In the genomic region with DNA sequence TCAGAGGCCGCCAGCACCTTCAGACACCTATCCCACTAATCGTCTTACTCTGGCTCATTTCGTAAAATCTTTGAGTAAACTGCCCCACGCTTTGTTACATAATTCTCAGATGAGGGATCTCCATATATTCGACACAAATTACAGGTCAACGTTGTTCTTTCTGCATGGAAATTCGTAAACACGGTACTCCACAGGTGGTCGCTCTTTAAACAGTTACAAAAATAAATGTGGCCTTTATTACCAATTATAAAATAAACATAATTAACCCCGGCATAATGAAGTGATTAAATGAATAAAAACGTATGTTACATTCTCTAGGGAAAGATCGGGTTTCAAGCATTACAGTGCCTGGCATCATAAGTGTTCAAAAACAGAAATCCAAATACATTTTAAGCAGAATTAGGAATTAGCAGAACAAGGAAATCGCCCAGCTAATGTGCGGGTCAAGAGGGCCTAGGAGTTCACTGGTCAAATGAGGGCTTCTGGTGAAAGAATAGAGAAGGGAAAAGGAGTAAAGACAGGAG, we compare ENCODE assay signal across 8 cellular contexts. TPM values are rescaled to one million over a fixed set of nuclear protein-coding genes. Genes with fewer than 3 reads are reported as not detected.
DNase-seq lines count a peak whose midpoint lies in the region; ATAC-seq, FAIRE-seq and TF ChIP-seq lines count a peak whose summit lies in the region.

No MANE protein-coding gene starts in this region.

- H3K9me3 ChIP-seq in right cardiac atrium (ENCODE audit: control insufficient read depth, low read length), result no peaks in the 10 kb centered on the region
- no peaks in the 10 kb centered on the region for H3K9me3 ChIP-seq in spleen

- FAIRE-seq in HTR-8/SVneo (lab: Jason Lieb, UNC), result no peak

- TF ChIP-seq CTCF in WI38 (IDR thresholded peaks at IDR 0.05; ENCODE audit: low read depth, low read length) (no peak), spleen (IDR thresholded peaks at IDR 0.05 in 8 of 11, conservative IDR thresholded peaks at IDR 0.05 in 3 of 11) (no peak)

- H3K4me1 ChIP-seq in right cardiac atrium (ENCODE audit: control insufficient read depth, insufficient read depth, low read length) (peaks cover 9% of the 10 kb centered on the region), spleen (peaks cover 15 to 49% (median 38%) of the 10 kb centered on the region in 6 donors)

- peak; percentile 9 for DNase-seq in DMS53 (lab: John Stamatoyannopoulos, UW)
- DNase-seq in DMS53 treated with DMSO at 0.1 percent for 48 hours (lab: John Stamatoyannopoulos, UW; ENCODE audit: unreplicated experiment), result no peak
- DNase-seq in right cardiac atrium, result no peak
- no peak for DNase-seq in spleen
- no peak for DNase-seq in NOMO-1 treated with dmso at 0.1 percent for 144 hours (lab: John Stamatoyannopoulos, UW; ENCODE audit: unreplicated experiment)
- DNase-seq in HTR-8/SVneo (ENCODE audit: insufficient read length, low spot score), result no peak

- intact Hi-C loops in right cardiac atrium (cut with DNase I), result no loop called here
- intact Hi-C loops in spleen (cut with DNase I; ENCODE audit: low total_unique reads), result no loop called here

- H3K27ac ChIP-seq in right cardiac atrium (ENCODE audit: low read length) (peak overlapping the region; percentile 13), spleen (peak overlapping the region; percentile 96 to 100 (median 99))

- WGBS in right cardiac atrium, result 26% methylated on average over 14 of the region's 14 CpGs
- WGBS in spleen, 5 donors, result 23 to 26% (median 24%) methylated on average over 14 of the region's 14 CpGs

- peaks cover 0 to 59% (median 44%) of the 10 kb centered on the region in 6 donors for H3K36me3 ChIP-seq in spleen

- no peaks in the 10 kb centered on the region for H3K27me3 ChIP-seq in right cardiac atrium (ENCODE audit: control insufficient read depth, insufficient read depth)
- H3K27me3 ChIP-seq in spleen (replicated peaks in 1 of 7), result no peaks in the 10 kb centered on the region

- H3K4me3 ChIP-seq in WI38 (ENCODE audit: low read depth, low read length), result peak overlapping the region; percentile 77
- peak overlapping the region; percentile 72 for H3K4me3 ChIP-seq in right cardiac atrium (ENCODE audit: low read length)
- H3K4me3 ChIP-seq in spleen, result peak overlapping the region; percentile 86 to 96 (median 92)

- no peak for ATAC-seq in right cardiac atrium
- ATAC-seq in GM19397 (IDR thresholded peaks at IDR 0.05; ENCODE audit: unreplicated experiment), result no peak

- TF ChIP-seq POLR2A in spleen (IDR thresholded peaks at IDR 0.05), result no peak

RNA-seq across cellular contexts. Expression of a gene that starts 0.9 kb away (rescaled TPM):
- total RNA-seq in right cardiac atrium (10 to 100 TPM; 39.2 to 50.0 (median 46.2) TPM), spleen (10 to 100 TPM; 30.9 to 48.4 (median 42.9) TPM)
- polyA plus RNA-seq in right cardiac atrium (28.2 TPM), spleen (10 to 100 TPM; 11.4 to 21.3 (median 12.2) TPM)

RNA-seq across cellular contexts. Expression of a gene that starts 24.8 kb away (rescaled TPM):
- total RNA-seq in right cardiac atrium (10 to 100 TPM in 3 of 4 donors, 1 to 10 TPM in 1; 8.8 to 11.5 (median 10.9) TPM), spleen (10 to 100 TPM; 23.6 to 32.8 (median 28.3) TPM)
- polyA plus RNA-seq in right cardiac atrium (11.0 TPM), spleen (10 to 100 TPM; 14.7 to 26.7 (median 25.1) TPM)

RNA-seq across cellular contexts. Expression of a gene that starts 47.8 kb away (rescaled TPM):
- total RNA-seq in right cardiac atrium (100 to 1,000 TPM; 134 to 167 (median 146) TPM), spleen (100 to 1,000 TPM; 119 to 182 (median 162) TPM)
- polyA plus RNA-seq in right cardiac atrium (247 TPM), spleen (100 to 1,000 TPM; 199 to 235 (median 214) TPM)

RNA-seq across cellular contexts. Expression of a gene that starts 52.2 kb away (rescaled TPM):
- 10 to 100 TPM; 28.2 to 48.4 (median 34.7) TPM for total RNA-seq in right cardiac atrium
- 34.3 TPM for polyA plus RNA-seq in right cardiac atrium
- total RNA-seq in spleen, result 10 to 100 TPM; 13.1 to 57.6 (median 25.7) TPM
- polyA plus RNA-seq in spleen, result 10 to 100 TPM; 13.7 to 28.5 (median 25.7) TPM

RNA-seq across cellular contexts. Expression of a gene that starts 53.2 kb away (rescaled TPM):
- total RNA-seq in right cardiac atrium (100 to 1,000 TPM; 830 to 995 (median 880) TPM), spleen (1,000 to 10,000 TPM; 1,006 to 1,826 (median 1,444) TPM)
- polyA plus RNA-seq in right cardiac atrium (1,847 TPM), spleen (1,000 to 10,000 TPM; 5,045 to 6,883 (median 6,622) TPM)
